1 cellular context compared by ENCODE assay signal in the genomic region with DNA sequence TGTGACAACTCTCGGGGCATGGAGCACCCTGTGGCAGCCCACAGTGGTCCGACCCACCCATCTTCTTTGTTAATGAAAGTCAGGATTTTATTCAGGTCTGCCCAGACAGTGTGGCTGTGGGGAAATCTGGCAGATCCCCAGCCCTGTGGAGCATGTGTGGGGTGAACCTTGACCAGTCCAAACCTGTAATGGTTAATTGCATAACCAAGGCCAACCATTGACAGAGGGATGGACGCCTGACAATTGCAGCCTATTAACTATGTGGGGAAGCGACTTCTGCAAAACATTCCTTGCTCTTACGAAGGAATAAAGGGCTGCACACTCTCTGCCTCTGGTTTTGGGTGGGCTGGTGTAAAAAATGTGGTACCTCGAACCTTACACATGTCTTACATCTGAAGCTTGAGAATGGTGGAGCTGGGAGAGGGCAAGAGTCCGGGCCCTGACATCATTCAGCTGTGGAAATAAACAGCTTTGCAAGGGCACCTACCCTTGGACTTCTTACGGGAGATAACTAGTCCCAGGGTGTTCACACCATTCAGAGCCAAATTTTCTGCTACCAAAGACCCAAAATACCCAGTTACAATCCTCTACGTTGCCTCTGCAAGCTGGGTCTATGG.
TF ChIP-seq lines count a peak whose summit lies in the region.

No MANE protein-coding gene starts in this region.

TF ChIP-seq in GM23338, 12 proteins besides CTCF, POLR2A, EP300 and RAD21 (continued from another document):
- TF ChIP-seq, protein P1, sequence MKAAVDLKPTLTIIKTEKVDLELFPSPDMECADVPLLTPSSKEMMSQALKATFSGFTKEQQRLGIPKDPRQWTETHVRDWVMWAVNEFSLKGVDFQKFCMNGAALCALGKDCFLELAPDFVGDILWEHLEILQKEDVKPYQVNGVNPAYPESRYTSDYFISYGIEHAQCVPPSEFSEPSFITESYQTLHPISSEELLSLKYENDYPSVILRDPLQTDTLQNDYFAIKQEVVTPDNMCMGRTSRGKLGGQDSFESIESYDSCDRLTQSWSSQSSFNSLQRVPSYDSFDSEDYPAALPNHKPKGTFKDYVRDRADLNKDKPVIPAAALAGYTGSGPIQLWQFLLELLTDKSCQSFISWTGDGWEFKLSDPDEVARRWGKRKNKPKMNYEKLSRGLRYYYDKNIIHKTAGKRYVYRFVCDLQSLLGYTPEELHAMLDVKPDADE (IDR thresholded peaks at IDR 0.05): no peak
- TF ChIP-seq NANOG (IDR thresholded peaks at IDR 0.05; ENCODE audit: borderline replicate concordance): no peak
- no peak for TF ChIP-seq JUNB (IDR thresholded peaks at IDR 0.05; ENCODE audit: unreplicated experiment)
- TF ChIP-seq ZNF114 (CRISPR knock-in tag; IDR thresholded peaks at IDR 0.05): no peak
- no peak for TF ChIP-seq STAT1 (IDR thresholded peaks at IDR 0.05; ENCODE audit: unreplicated experiment)
- no peak for TF ChIP-seq CREB1 (CRISPR knock-in tag; IDR thresholded peaks at IDR 0.05; ENCODE audit: low read depth)
- TF ChIP-seq, protein P2, sequence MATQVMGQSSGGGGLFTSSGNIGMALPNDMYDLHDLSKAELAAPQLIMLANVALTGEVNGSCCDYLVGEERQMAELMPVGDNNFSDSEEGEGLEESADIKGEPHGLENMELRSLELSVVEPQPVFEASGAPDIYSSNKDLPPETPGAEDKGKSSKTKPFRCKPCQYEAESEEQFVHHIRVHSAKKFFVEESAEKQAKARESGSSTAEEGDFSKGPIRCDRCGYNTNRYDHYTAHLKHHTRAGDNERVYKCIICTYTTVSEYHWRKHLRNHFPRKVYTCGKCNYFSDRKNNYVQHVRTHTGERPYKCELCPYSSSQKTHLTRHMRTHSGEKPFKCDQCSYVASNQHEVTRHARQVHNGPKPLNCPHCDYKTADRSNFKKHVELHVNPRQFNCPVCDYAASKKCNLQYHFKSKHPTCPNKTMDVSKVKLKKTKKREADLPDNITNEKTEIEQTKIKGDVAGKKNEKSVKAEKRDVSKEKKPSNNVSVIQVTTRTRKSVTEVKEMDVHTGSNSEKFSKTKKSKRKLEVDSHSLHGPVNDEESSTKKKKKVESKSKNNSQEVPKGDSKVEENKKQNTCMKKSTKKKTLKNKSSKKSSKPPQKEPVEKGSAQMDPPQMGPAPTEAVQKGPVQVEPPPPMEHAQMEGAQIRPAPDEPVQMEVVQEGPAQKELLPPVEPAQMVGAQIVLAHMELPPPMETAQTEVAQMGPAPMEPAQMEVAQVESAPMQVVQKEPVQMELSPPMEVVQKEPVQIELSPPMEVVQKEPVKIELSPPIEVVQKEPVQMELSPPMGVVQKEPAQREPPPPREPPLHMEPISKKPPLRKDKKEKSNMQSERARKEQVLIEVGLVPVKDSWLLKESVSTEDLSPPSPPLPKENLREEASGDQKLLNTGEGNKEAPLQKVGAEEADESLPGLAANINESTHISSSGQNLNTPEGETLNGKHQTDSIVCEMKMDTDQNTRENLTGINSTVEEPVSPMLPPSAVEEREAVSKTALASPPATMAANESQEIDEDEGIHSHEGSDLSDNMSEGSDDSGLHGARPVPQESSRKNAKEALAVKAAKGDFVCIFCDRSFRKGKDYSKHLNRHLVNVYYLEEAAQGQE (IDR thresholded peaks at IDR 0.05; ENCODE audit: unreplicated experiment): no peak
- no peak for TF ChIP-seq ZNF331 (CRISPR knock-in tag; IDR thresholded peaks at IDR 0.05; ENCODE audit: low read depth)
- TF ChIP-seq POLR2AphosphoS5 (IDR thresholded peaks at IDR 0.05; ENCODE audit: low read depth): no peak
- TF ChIP-seq EZH2phosphoT487 (IDR thresholded peaks at IDR 0.05; ENCODE audit: unreplicated experiment): no peak
